23 cellular contexts compared by ENCODE assay signal in the genomic region with DNA sequence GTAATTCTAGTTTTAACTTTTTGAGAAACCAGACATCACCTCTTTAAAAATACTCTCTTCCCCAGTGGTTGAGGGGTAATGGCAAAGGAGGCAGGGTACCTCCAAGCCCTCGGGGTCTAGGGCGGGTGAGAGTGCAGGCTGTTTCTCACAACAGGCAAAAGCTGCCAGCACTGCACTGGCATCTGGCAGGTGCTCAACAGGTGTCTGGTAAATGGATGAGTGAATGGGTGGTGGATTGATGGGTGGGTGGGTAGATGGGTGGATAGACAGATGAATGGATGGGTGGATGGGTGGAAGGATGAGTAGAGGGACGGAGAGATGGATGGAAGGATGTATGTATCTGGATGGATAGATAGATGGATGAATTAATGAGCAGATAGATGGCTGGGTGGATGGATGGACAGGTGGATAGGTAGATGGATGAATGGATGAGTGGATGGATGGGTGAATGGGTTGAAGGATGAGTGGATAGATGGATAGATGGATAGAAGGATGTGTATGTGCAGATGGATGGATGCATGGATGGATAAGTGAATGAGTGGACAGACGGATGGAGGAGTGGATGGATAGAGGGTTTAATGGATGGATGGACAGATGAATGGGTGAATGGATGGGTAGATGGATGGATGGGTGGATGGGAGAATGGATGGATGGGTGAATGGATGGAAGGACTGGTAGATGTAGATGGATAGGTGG.
"Had no signal": no experiment of that assay in that cellular context is flagged by ENCODE, and none has a peak within 500 bp of the region (broad histone marks: within the 10 kb centered on the region; RNA-seq: fewer than 3 reads in every experiment).

No MANE protein-coding gene starts in this region.

- H3K27ac ChIP-seq: HL-60, SJCRH30 had no signal

- H3K9me3 ChIP-seq: MG63, SJCRH30 had no signal

- H3K4me3 ChIP-seq: MG63, SJCRH30 had no signal

- DNase-seq: MG63; NCI-H1092; NCI-H1105 treated with DMSO at 0.1 percent for 48 hours; NCI-H1417 treated with DMSO at 0.1 percent for 48 hours; NCI-H146; NCI-H1694 treated with DMSO at 0.1 percent for 48 hours; NCI-H1930; NCI-H2081; NCI-H2107; NCI-H226; NCI-H446; NCI-H510A; NCI-H524 treated with DMSO at 0.1 percent for 48 hours; NCI-H69; NCI-H774; NK-92 treated with Interleukin-12 subunit alpha and Interleukin-12 subunit beta, amount 100 ng/mL, for 24 hours; SHP77 treated with DMSO at 0.1 percent for 48 hours; SJCRH30 had no signal

- H3K27me3 ChIP-seq: MG63, SJCRH30 had no signal

- ATAC-seq: Panc1, Right ventricle myocardium inferior, SK-N-SH treated with all-trans-retinoic acid at 6 μM for 48 hours had no signal

- FAIRE-seq: HTR-8/SVneo had no signal
